Comparison of ENCODE assay signal across 9 cellular contexts in genomic region chr17:54899721-54900456, GRCh38. TPM values are rescaled to one million over a fixed set of nuclear protein-coding genes. Genes with fewer than 3 reads are reported as not detected.
DNase-seq lines count a peak whose midpoint lies in the region; ATAC-seq and TF ChIP-seq lines count a peak whose summit lies in the region.
"Had no signal": no experiment of that assay in that cellular context is flagged by ENCODE, and none has a peak within 500 bp of the region (broad histone marks: within the 10 kb centered on the region; RNA-seq: fewer than 3 reads in every experiment).

No MANE protein-coding gene starts in this region.

- CTCF ChIA-PET in mammary epithelial cell (lab: Charles Lee; ENCODE audit: low non-redundant PET): no interaction called here

- H3K27ac ChIP-seq in mammary epithelial cell (ENCODE audit: insufficient read depth, low read depth, low read length) (no peak overlapping the region), stomach (peak overlapping the region in 1 of 5 donors; percentile 88)

- peak overlapping the region; percentile 96 for H3K4me3 Mint-ChIP-seq in nephron progenitor cell
- H3K4me3 Mint-ChIP-seq in effector memory CD8-positive, alpha-beta T cell: no peak overlapping the region

- peak overlapping the region; percentile 71 for H3K4me2 ChIP-seq in mammary epithelial cell (ENCODE audit: insufficient read depth, low read depth, low read length)

- no peak overlapping the region for H3K9ac ChIP-seq in mammary epithelial cell (ENCODE audit: insufficient read depth, low read length)

- in situ Hi-C loops in mammary epithelial cell (cut with MboI; ENCODE audit: low sequenced_read_pairs in 2 of 2): loop anchor here in 1 of 2 donors (25.0 kb wide), 2 partner anchors 738 to 1863 kb away; no protein-coding TSS in a partner anchor

- H2AFZ ChIP-seq in mammary epithelial cell (ENCODE audit: low read depth, low read length): peak overlapping the region; percentile 83

- TF ChIP-seq POLR2A in stomach (IDR thresholded peaks at IDR 0.05): no peak

- peaks cover 22% of the 10 kb centered on the region for H3K4me1 Mint-ChIP-seq in nephron progenitor cell
- H3K4me1 Mint-ChIP-seq in effector memory CD8-positive, alpha-beta T cell (ENCODE audit: low read depth in 2 of 2): no peaks in the 10 kb centered on the region

- no peaks in the 10 kb centered on the region for H4K20me1 ChIP-seq in mammary epithelial cell (ENCODE audit: insufficient read depth, low read length)

- peaks cover 19% of the 10 kb centered on the region for H3K27me3 Mint-ChIP-seq in nephron progenitor cell (ENCODE audit: low read depth, poor library complexity)
- peaks cover 48 to 51% of the 10 kb centered on the region in 2 donors for H3K27me3 Mint-ChIP-seq in effector memory CD8-positive, alpha-beta T cell

- intact Hi-C loops in mammary epithelial cell (cut with micrococcal nuclease) (loop anchor here (10.0 kb wide), 1 partner anchor 475 kb away; no protein-coding TSS in a partner anchor), stomach (cut with DNase I; ENCODE audit: low total_unique reads) (no loop called here)

- no peak overlapping the region for H3K27ac Mint-ChIP-seq in nephron progenitor cell
- no peak overlapping the region for H3K27ac Mint-ChIP-seq in effector memory CD8-positive, alpha-beta T cell
- H3K27ac Mint-ChIP-seq: CD4-positive, CD25-positive, alpha-beta regulatory T cell had no signal

- H3K27me3 ChIP-seq in mammary epithelial cell (ENCODE audit: insufficient read depth, low read length): no peaks in the 10 kb centered on the region
- H3K27me3 ChIP-seq in stomach: peaks cover 0 to 10% (median 5%) of the 10 kb centered on the region in 3 donors

- TF ChIP-seq CTCF in mammary epithelial cell (conservative IDR thresholded peaks at IDR 0.05 in 1 of 2, IDR thresholded peaks at IDR 0.05 in 1 of 2; ENCODE audit: extremely low read depth in 1 of 2, insufficient read depth in 1 of 2, low read depth in 1 of 2, low read length in 2 of 2) (no peak), nephron progenitor cell (IDR thresholded peaks at IDR 0.05) (no peak), stomach (IDR thresholded peaks at IDR 0.05) (no peak)

- BruUV-seq in mammary epithelial cell (replicated peaks; lab: Mats Ljungman, UMichigan): no TSS peak

- WGBS in mammary epithelial cell (ENCODE audit: low coverage, missing lambda C conversion rate): 11% methylated on average over 17 of the region's 18 CpGs
- 4 to 14% (median 7%) methylated on average over 18 of the region's 18 CpGs for WGBS in stomach, 5 donors

- dilution Hi-C loops in mammary epithelial cell (cut with HindIII; ENCODE audit: low sequenced_read_pairs): no loop called here

- peaks cover 7% of the 10 kb centered on the region for H3K79me2 ChIP-seq in mammary epithelial cell (ENCODE audit: insufficient read depth, low read length)

- no peak for TF ChIP-seq EP300 in stomach (IDR thresholded peaks at IDR 0.05)

- ATAC-seq in effector memory CD8-positive, alpha-beta T cell (replicated peaks): no peak
- no peak for ATAC-seq in GM21576 (IDR thresholded peaks at IDR 0.05; ENCODE audit: unreplicated experiment)

- DNase-seq in SIG-M5 treated with dmso at 0.1 percent for 504 hours (lab: John Stamatoyannopoulos, UW; ENCODE audit: unreplicated experiment) (peak; percentile 13), SIG-M5 (lab: John Stamatoyannopoulos, UW) (no peak), NCI-H2029 treated with DMSO at 0.1 percent for 48 hours (lab: John Stamatoyannopoulos, UW) (peak; percentile 36), mammary epithelial cell (no peak), nephron progenitor cell (peak; percentile 6), stomach (no peak)
- DNase-seq in effector memory CD8-positive, alpha-beta T cell: no peak

- H3K9me3 Mint-ChIP-seq in nephron progenitor cell: no peaks in the 10 kb centered on the region
- no peaks in the 10 kb centered on the region for H3K9me3 Mint-ChIP-seq in effector memory CD8-positive, alpha-beta T cell

- peaks cover 13% of the 10 kb centered on the region for H3K4me1 ChIP-seq in mammary epithelial cell (ENCODE audit: insufficient read depth, low read length)
- peaks cover 8 to 18% (median 12%) of the 10 kb centered on the region in 4 donors for H3K4me1 ChIP-seq in stomach

- H3K4me3 ChIP-seq in mammary epithelial cell (replicated peaks in 1 of 3; ENCODE audit: insufficient read depth in 1 of 3, low read depth in 2 of 3, low read length in 3 of 3) (peak overlapping the region; percentile 66 to 82 (median 72)), stomach (peak overlapping the region in 2 of 4 donors; percentile 46 to 55)

- H3K36me3 Mint-ChIP-seq in nephron progenitor cell (ENCODE audit: low read depth): peaks cover 3% of the 10 kb centered on the region
- H3K36me3 Mint-ChIP-seq in effector memory CD8-positive, alpha-beta T cell (ENCODE audit: insufficient read depth): no peaks in the 10 kb centered on the region
- H3K36me3 Mint-ChIP-seq: CD4-positive, CD25-positive, alpha-beta regulatory T cell had no signal

- H3K9me3 ChIP-seq in mammary epithelial cell (replicated peaks; ENCODE audit: insufficient read depth, low read length) (no peaks in the 10 kb centered on the region), stomach (no peaks in the 10 kb centered on the region)

- H3K36me3 ChIP-seq in mammary epithelial cell (ENCODE audit: insufficient read depth, low read length): peaks cover 2% of the 10 kb centered on the region
- no peaks in the 10 kb centered on the region for H3K36me3 ChIP-seq in stomach

RNA-seq across cellular contexts. Expression of gene TOM1L1, which starts 0.8 kb away (rescaled TPM):
- total RNA-seq in mammary epithelial cell: 10 to 100 TPM; 78.0 to 93.5 TPM
- polyA plus RNA-seq in mammary epithelial cell: 76.9 TPM
- 39.2 TPM for polyA minus RNA-seq in mammary epithelial cell
- 100 to 1,000 TPM in 1 of 5 donors, 10 to 100 TPM in 4; 19.4 to 134 (median 50.0) TPM for total RNA-seq in stomach
- 10 to 100 TPM; 21.4 to 64.2 (median 45.2) TPM for polyA plus RNA-seq in stomach
- total RNA-seq: CD4-positive, CD25-positive, alpha-beta regulatory T cell had no signal
- polyA plus RNA-seq: CD4-positive, CD25-positive, alpha-beta regulatory T cell had no signal

Comparison
In these comparisons a context has a peak if more than half of its experiments do, and no peak if none do; other contexts are left out.
1. DNase-seq: peak in SIG-M5 treated with dmso at 0.1 percent for 504 hours (single experiment), NCI-H2029 treated with DMSO at 0.1 percent for 48 hours (single experiment) and nephron progenitor cell (single experiment); none in SIG-M5 (single experiment), mammary epithelial cell (single experiment), effector memory CD8-positive, alpha-beta T cell (0 of 3) and stomach (single experiment).